1 cellular context compared by ENCODE assay signal in genomic region chr3:68973635-68974034, GRCh38.
TF ChIP-seq lines count a peak whose summit lies in the region.

No MANE protein-coding gene starts in this region.

TF ChIP-seq in GM12878, 131 proteins besides CTCF, POLR2A, EP300 and RAD21 (continued from another document):
- TF ChIP-seq FOXK2 (IDR thresholded peaks at IDR 0.05) = no peak
- no peak for TF ChIP-seq EED (IDR thresholded peaks at IDR 0.05; ENCODE audit: low read depth)
- TF ChIP-seq IRF3 (IDR thresholded peaks at IDR 0.05) = no peak
